Comparison of ENCODE assay signal across 21 cellular contexts in the genomic region with DNA sequence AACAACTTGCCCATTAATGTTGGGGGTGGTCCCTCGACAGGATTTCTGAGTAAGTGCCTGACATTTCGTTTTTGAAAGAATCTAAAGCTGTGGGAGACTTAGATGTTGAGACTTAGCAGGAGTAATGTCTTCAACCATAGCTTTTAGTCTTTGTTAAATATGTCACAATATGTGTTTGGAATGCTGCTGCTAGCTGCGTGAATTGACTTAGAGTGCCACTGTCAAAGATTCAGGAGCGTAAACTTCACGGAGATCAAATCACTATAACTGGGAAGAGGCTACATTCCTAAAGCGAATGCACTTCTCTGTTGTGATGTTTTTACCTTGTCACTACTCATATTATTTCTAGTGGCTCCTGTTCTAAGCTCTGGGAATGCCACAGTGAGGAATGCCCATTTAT.
"Had no signal": no experiment of that assay in that cellular context is flagged by ENCODE, and none has a peak within 500 bp of the region (broad histone marks: within the 10 kb centered on the region; RNA-seq: fewer than 3 reads in every experiment).

No MANE protein-coding gene starts in this region.

- H3K9me3 Mint-ChIP-seq: activated B cell treated with CpG ODN at 0.5 μM for 24 hours; activated CD4-positive, alpha-beta T cell treated with anti-CD3 and anti-CD28 coated beads, Interleukin-2, amount 10 ng/mL, durations not matched to agents 24 days and 14 days; activated naive CD4-positive, alpha-beta T cell treated with anti-CD3 and anti-CD28 coated beads for 36 hours; activated T-cell treated with anti-CD3 and anti-CD28 coated beads, Interleukin-2, amount 50 U/mL, for 4 hours; activated T-helper 17 cell treated with anti-CD3 and anti-CD28 coated beads, Interleukin-2, amount 50 U/mL, for 72 hours; IgD-negative memory B cell; T-helper 1 cell treated with Interleukin-12 subunit alpha and Interleukin-12 subunit beta and Interleukin-4 antibody, amounts not matched to agents 30 μg/mL and 1 μg/mL, for 36 hours had no signal

- ATAC-seq: activated T-cell treated with anti-CD3 and anti-CD28 coated beads, Interleukin-2, amount 50 U/mL, for 4 hours; PC-3 had no signal

- H3K27ac Mint-ChIP-seq: activated B cell treated with CpG ODN at 0.5 μM for 24 hours; activated CD4-positive, alpha-beta T cell treated with anti-CD3 and anti-CD28 coated beads, Interleukin-2, amount 10 ng/mL, durations not matched to agents 24 days and 14 days; activated CD8-positive, alpha-beta memory T cell treated with anti-CD3 and anti-CD28 coated beads, Interleukin-2, amount 10 ng/mL, durations not matched to agents 7 days and 5 days; activated naive CD4-positive, alpha-beta T cell treated with anti-CD3 and anti-CD28 coated beads for 36 hours; activated naive CD8-positive, alpha-beta T cell; activated T-helper 17 cell treated with anti-CD3 and anti-CD28 coated beads, Interleukin-2, amount 50 U/mL, for 72 hours; IgD-negative memory B cell; T-helper 1 cell treated with Interleukin-12 subunit alpha and Interleukin-12 subunit beta and Interleukin-4 antibody, amounts not matched to agents 30 μg/mL and 1 μg/mL, for 36 hours had no signal

- H3K4me3 Mint-ChIP-seq: activated B cell treated with CpG ODN at 0.5 μM for 24 hours; activated CD4-positive, alpha-beta T cell treated with anti-CD3 and anti-CD28 coated beads, Interleukin-2, amount 10 ng/mL, durations not matched to agents 24 days and 14 days; activated CD8-positive, alpha-beta memory T cell treated with anti-CD3 and anti-CD28 coated beads, Interleukin-2, amount 10 ng/mL, durations not matched to agents 7 days and 5 days; activated naive CD4-positive, alpha-beta T cell treated with anti-CD3 and anti-CD28 coated beads for 36 hours; activated naive CD8-positive, alpha-beta T cell; activated T-cell treated with anti-CD3 and anti-CD28 coated beads, Interleukin-2, amount 50 U/mL, for 4 hours; activated T-helper 17 cell treated with anti-CD3 and anti-CD28 coated beads, Interleukin-2, amount 50 U/mL, for 72 hours; IgD-negative memory B cell; T-helper 1 cell treated with Interleukin-12 subunit alpha and Interleukin-12 subunit beta and Interleukin-4 antibody, amounts not matched to agents 30 μg/mL and 1 μg/mL, for 36 hours had no signal

- H3K27me3 Mint-ChIP-seq: activated B cell treated with CpG ODN at 0.5 μM for 24 hours; activated CD4-positive, alpha-beta T cell treated with anti-CD3 and anti-CD28 coated beads, Interleukin-2, amount 10 ng/mL, durations not matched to agents 24 days and 14 days; activated CD8-positive, alpha-beta memory T cell treated with anti-CD3 and anti-CD28 coated beads, Interleukin-2, amount 10 ng/mL, durations not matched to agents 7 days and 5 days; activated naive CD8-positive, alpha-beta T cell; activated T-helper 17 cell treated with anti-CD3 and anti-CD28 coated beads, Interleukin-2, amount 50 U/mL, for 72 hours; IgD-negative memory B cell had no signal

- DNase-seq: activated B cell treated with CpG ODN at 0.5 μM for 24 hours; activated CD4-positive, alpha-beta T cell treated with anti-CD3 and anti-CD28 coated beads for 1 hour; activated CD4-positive, alpha-beta T cell treated with anti-CD3 and anti-CD28 coated beads, Interleukin-2, amount 10 ng/mL, durations not matched to agents 24 days and 14 days; activated CD4-positive, alpha-beta T cell treated with anti-CD3 and anti-CD28 coated beads, Interleukin-2, amount 50 U/mL, for 48 hours; activated CD8-positive, alpha-beta memory T cell treated with anti-CD3 and anti-CD28 coated beads, Interleukin-2, amount 10 ng/mL, durations not matched to agents 7 days and 5 days; activated gamma-delta T cell; activated naive CD4-positive, alpha-beta T cell treated with anti-CD3 and anti-CD28 coated beads for 36 hours; activated T-cell treated with anti-CD3 and anti-CD28 coated beads, Interleukin-2, amount 50 U/mL, for 4 hours; brain microvascular endothelial cell; MG63; NCI-H2029; NCI-H2107; NCI-H345; NCI-H510A; NK-92 treated with Interleukin-12 subunit alpha and Interleukin-12 subunit beta, amount 100 ng/mL, for 24 hours; PC-3; SHP77 had no signal
